Comparison of ENCODE assay signal across 13 cellular contexts in the genomic region with DNA sequence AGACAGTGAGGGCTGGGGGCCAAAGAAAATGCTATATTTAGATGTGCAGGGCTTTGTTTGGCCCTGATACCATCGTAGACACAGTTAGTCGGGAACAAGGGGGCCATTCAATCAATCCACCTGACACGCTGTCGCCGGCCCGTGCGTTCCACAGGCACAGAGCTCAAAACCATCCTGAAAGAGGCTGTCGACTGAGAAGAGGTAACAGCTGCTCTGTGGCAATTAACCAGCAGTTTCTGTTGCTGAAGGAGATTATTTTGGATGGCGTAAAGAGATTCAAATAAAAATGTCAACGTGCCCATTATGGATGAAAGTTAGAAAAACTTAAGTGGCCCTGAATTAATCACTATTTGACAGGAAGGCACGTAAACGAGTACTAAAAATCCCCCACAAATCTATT.
DNase-seq lines count a peak whose midpoint lies in the region; ATAC-seq and TF ChIP-seq lines count a peak whose summit lies in the region.
"Had no signal": no experiment of that assay in that cellular context is flagged by ENCODE, and none has a peak within 500 bp of the region (broad histone marks: within the 10 kb centered on the region; RNA-seq: fewer than 3 reads in every experiment).

No MANE protein-coding gene starts in this region.

- peaks cover 67% of the 10 kb centered on the region for H3K27me3 ChIP-seq in GM23338 (ENCODE audit: insufficient read depth)
- H3K27me3 ChIP-seq in ectodermal cell (ENCODE audit: control insufficient read depth, insufficient read depth, low read length, poor library complexity, severe bottlenecking) = no peaks in the 10 kb centered on the region
- H3K27me3 ChIP-seq in neuron (ENCODE audit: insufficient read depth, low read length) = no peaks in the 10 kb centered on the region

- H3K4me1 Mint-ChIP-seq in GM23338 = peaks cover 68% of the 10 kb centered on the region

- peaks cover 8% of the 10 kb centered on the region; the same call in 1 of the 2 replicates for H3K9me2 ChIP-seq in GM23338 (ENCODE audit: insufficient read depth)

- peak overlapping the region; percentile 73 for H3K4me2 ChIP-seq in GM23338

- H2AFZ ChIP-seq in GM23338 (no peak overlapping the region), neuron (ENCODE audit: low read depth, low read length) (no peak overlapping the region)

- H3K9me3 ChIP-seq in ectodermal cell (ENCODE audit: control insufficient read depth, low read length) (no peaks in the 10 kb centered on the region), neuron (ENCODE audit: low read length) (no peaks in the 10 kb centered on the region)
- H3K9me3 ChIP-seq: psoas muscle had no signal

- H4K20me1 ChIP-seq in GM23338 (replicated peaks; ENCODE audit: insufficient read depth) = no peaks in the 10 kb centered on the region

- 0 out of 2 replicates have a peak, but pooled peaks cover 8% of the 10 kb centered on the region for H3F3A ChIP-seq in GM23338 (replicated peaks; ENCODE audit: low read depth)

- H3K4me3 ChIP-seq in GM23338 (peak overlapping the region; percentile 39), ectodermal cell (ENCODE audit: insufficient read depth, low read depth, low read length) (no peak overlapping the region), neuron (ENCODE audit: low read length) (peak overlapping the region; percentile 28)

- DNase-seq in GM23338 (ENCODE audit: low spot score) (peak; percentile 18), NCI-H1694 (lab: John Stamatoyannopoulos, UW) (peak; percentile 70), SW480 (ENCODE audit: low spot score) (no peak)
- DNase-seq: activated CD8-positive, alpha-beta T cell treated with anti-CD3 and anti-CD28 coated beads, Interleukin-2, amount 10 ng/mL, durations not matched to agents 7 days and 5 days; AML-193; dorsolateral prefrontal cortex; psoas muscle had no signal

- H3K4me1 ChIP-seq in GM23338 (ENCODE audit: insufficient read depth) (peaks cover 56% of the 10 kb centered on the region), ectodermal cell (ENCODE audit: control insufficient read depth, insufficient read depth, low read length) (peaks cover 58% of the 10 kb centered on the region), neuron (ENCODE audit: insufficient read depth, low read length) (peaks cover 45% of the 10 kb centered on the region)

- H3K36me3 ChIP-seq in GM23338 (ENCODE audit: insufficient read depth) (no peaks in the 10 kb centered on the region), ectodermal cell (ENCODE audit: control insufficient read depth, insufficient read depth, low read length) (no peaks in the 10 kb centered on the region), neuron (ENCODE audit: insufficient read depth, low read length) (no peaks in the 10 kb centered on the region)

- no peaks in the 10 kb centered on the region for H3K79me2 ChIP-seq in GM23338 (replicated peaks; ENCODE audit: insufficient read depth)

- ATAC-seq in GM23338 (no peak), HG03439 (IDR thresholded peaks at IDR 0.05; ENCODE audit: unreplicated experiment) (no peak), GM21825 (IDR thresholded peaks at IDR 0.05; ENCODE audit: unreplicated experiment) (no peak), GM21786 (IDR thresholded peaks at IDR 0.05; ENCODE audit: unreplicated experiment) (no peak)
- ATAC-seq: activated CD8-positive, alpha-beta T cell treated with anti-CD3 and anti-CD28 coated beads, Interleukin-2, amount 10 ng/mL, durations not matched to agents 7 days and 5 days had no signal

- no peak overlapping the region for H3K27ac ChIP-seq in GM23338 (ENCODE audit: low read depth)
- peak overlapping the region; percentile 41 for H3K27ac ChIP-seq in ectodermal cell (ENCODE audit: insufficient read depth, low read depth, low read length, poor library complexity, severe bottlenecking)
- H3K27ac ChIP-seq: dorsolateral prefrontal cortex, psoas muscle had no signal

- H3K9me3 Mint-ChIP-seq in GM23338 = peaks cover 2% of the 10 kb centered on the region; the same call in 2 of the 3 replicates
- H3K9me3 Mint-ChIP-seq: activated T-helper 2 cell treated with anti-CD3 and anti-CD28 coated beads, Interferon-gamma antibody, Interleukin-2, Interleukin-4, amounts not matched to agents 10 μg/mL and 5 μg/mL and 100 μg/mL, durations not matched to agents 14 hours and 24 hours and 36 hours had no signal

- no peak overlapping the region for H3K27ac Mint-ChIP-seq in GM23338
- H3K27ac Mint-ChIP-seq: activated CD8-positive, alpha-beta T cell treated with anti-CD3 and anti-CD28 coated beads, Interleukin-2, amount 10 ng/mL, durations not matched to agents 7 days and 5 days; activated T-helper 2 cell treated with anti-CD3 and anti-CD28 coated beads, Interferon-gamma antibody, Interleukin-2, Interleukin-4, amounts not matched to agents 10 μg/mL and 5 μg/mL and 100 μg/mL, durations not matched to agents 14 hours and 24 hours and 36 hours had no signal

- 29 to 48% methylated on average over 10 to 12 of the region's 12 CpGs for WGBS in ectodermal cell, 2 experiments

- TF ChIP-seq CTCF in GM23338 (conservative IDR thresholded peaks at IDR 0.05; ENCODE audit: low read depth in 2 of 2) = no peak

- H3K27me3 Mint-ChIP-seq in GM23338 (ENCODE audit: insufficient read depth, low read depth, poor library complexity) = peaks cover 67% of the 10 kb centered on the region

- peak overlapping the region; percentile 64; the same call in 2 of the 3 replicates for H3K4me3 Mint-ChIP-seq in GM23338
- H3K4me3 Mint-ChIP-seq: activated CD8-positive, alpha-beta T cell treated with anti-CD3 and anti-CD28 coated beads, Interleukin-2, amount 10 ng/mL, durations not matched to agents 7 days and 5 days had no signal

- H3K36me3 Mint-ChIP-seq in GM23338 (ENCODE audit: low read depth) = peaks cover 2% of the 10 kb centered on the region; the same call in 2 of the 3 replicates

TF ChIP-seq in GM23338, 12 proteins besides CTCF, POLR2A, EP300 and RAD21 (continues in another document):
- TF ChIP-seq JUNB (IDR thresholded peaks at IDR 0.05; ENCODE audit: unreplicated experiment) (no peak), STAT1 (IDR thresholded peaks at IDR 0.05; ENCODE audit: unreplicated experiment) (no peak), ZNF331 (CRISPR knock-in tag; IDR thresholded peaks at IDR 0.05; ENCODE audit: low read depth) (no peak), NANOG (IDR thresholded peaks at IDR 0.05; ENCODE audit: borderline replicate concordance) (no peak), POLR2AphosphoS5 (IDR thresholded peaks at IDR 0.05; ENCODE audit: low read depth) (no peak), EZH2 (IDR thresholded peaks at IDR 0.05; ENCODE audit: low read depth, unreplicated experiment) (no peak), EZH2phosphoT487 (IDR thresholded peaks at IDR 0.05; ENCODE audit: unreplicated experiment) (no peak)
- TF ChIP-seq, protein P1, sequence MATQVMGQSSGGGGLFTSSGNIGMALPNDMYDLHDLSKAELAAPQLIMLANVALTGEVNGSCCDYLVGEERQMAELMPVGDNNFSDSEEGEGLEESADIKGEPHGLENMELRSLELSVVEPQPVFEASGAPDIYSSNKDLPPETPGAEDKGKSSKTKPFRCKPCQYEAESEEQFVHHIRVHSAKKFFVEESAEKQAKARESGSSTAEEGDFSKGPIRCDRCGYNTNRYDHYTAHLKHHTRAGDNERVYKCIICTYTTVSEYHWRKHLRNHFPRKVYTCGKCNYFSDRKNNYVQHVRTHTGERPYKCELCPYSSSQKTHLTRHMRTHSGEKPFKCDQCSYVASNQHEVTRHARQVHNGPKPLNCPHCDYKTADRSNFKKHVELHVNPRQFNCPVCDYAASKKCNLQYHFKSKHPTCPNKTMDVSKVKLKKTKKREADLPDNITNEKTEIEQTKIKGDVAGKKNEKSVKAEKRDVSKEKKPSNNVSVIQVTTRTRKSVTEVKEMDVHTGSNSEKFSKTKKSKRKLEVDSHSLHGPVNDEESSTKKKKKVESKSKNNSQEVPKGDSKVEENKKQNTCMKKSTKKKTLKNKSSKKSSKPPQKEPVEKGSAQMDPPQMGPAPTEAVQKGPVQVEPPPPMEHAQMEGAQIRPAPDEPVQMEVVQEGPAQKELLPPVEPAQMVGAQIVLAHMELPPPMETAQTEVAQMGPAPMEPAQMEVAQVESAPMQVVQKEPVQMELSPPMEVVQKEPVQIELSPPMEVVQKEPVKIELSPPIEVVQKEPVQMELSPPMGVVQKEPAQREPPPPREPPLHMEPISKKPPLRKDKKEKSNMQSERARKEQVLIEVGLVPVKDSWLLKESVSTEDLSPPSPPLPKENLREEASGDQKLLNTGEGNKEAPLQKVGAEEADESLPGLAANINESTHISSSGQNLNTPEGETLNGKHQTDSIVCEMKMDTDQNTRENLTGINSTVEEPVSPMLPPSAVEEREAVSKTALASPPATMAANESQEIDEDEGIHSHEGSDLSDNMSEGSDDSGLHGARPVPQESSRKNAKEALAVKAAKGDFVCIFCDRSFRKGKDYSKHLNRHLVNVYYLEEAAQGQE (IDR thresholded peaks at IDR 0.05; ENCODE audit: unreplicated experiment) = no peak
- TF ChIP-seq, protein P2, sequence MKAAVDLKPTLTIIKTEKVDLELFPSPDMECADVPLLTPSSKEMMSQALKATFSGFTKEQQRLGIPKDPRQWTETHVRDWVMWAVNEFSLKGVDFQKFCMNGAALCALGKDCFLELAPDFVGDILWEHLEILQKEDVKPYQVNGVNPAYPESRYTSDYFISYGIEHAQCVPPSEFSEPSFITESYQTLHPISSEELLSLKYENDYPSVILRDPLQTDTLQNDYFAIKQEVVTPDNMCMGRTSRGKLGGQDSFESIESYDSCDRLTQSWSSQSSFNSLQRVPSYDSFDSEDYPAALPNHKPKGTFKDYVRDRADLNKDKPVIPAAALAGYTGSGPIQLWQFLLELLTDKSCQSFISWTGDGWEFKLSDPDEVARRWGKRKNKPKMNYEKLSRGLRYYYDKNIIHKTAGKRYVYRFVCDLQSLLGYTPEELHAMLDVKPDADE (IDR thresholded peaks at IDR 0.05) = no peak
